In the genomic region with DNA sequence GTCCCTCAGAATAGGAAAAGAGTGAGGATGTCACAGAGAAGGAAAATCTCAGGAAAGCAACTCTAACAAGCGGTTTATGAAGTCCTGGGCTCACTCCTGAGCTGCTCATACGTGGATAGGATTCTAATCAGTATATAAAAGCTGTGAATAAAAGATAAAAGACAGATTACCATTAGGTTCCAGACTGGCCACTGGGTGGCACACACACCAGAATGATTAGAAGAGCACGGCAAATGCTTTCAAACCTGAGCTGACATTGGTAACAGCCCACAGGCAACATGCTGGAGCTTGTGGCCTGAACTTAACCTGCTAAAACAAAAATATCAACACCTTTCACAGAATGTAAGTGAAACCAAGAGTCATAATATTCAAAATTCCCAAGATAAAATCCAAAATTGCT, we compare ENCODE assay signal across 10 cellular contexts.
DNase-seq lines count a peak whose midpoint lies in the region; ATAC-seq and TF ChIP-seq lines count a peak whose summit lies in the region.
"Had no signal": no experiment of that assay in that cellular context is flagged by ENCODE, and none has a peak within 500 bp of the region (broad histone marks: within the 10 kb centered on the region; RNA-seq: fewer than 3 reads in every experiment).

No MANE protein-coding gene starts in this region.

- peaks cover 0 to 16% of the 10 kb centered on the region in 2 donors for H3K27me3 Mint-ChIP-seq in natural killer cell (ENCODE audit: low read depth in 2 of 2)

- no peaks in the 10 kb centered on the region for H3K4me1 ChIP-seq in heart left ventricle

- in situ Hi-C loops in SK-MEL-5 (cut with HindIII; ENCODE audit: low pct_unique_long_range_greater_than_20kb, low sequenced_read_pairs) = no loop called here

- WGBS in heart left ventricle, 4 donors = 34 to 41% (median 39%) methylated on average over 3 of the region's 3 CpGs

- H3K27ac Mint-ChIP-seq in natural killer cell = no peak overlapping the region
- H3K27ac Mint-ChIP-seq: activated naive CD8-positive, alpha-beta T cell had no signal

- DNase-seq in heart left ventricle (no peak), cardiac septum (ENCODE audit: low spot score) (no peak), HS-5 (ENCODE audit: low read depth) (peak; percentile 2), SK-MEL-5 (ENCODE audit: low read depth, low spot score) (peak; percentile 59), iPS-NIHi11 (ENCODE audit: low spot score) (peak; percentile 53), dedifferentiated amniotic fluid mesenchymal stem cell (ENCODE audit: extremely low spot score) (no peak), natural killer cell (no peak)

- no peak overlapping the region for H3K27ac ChIP-seq in heart left ventricle
- H3K27ac ChIP-seq: skin epidermis had no signal

- no peak overlapping the region for H3K4me3 Mint-ChIP-seq in natural killer cell
- H3K4me3 Mint-ChIP-seq: activated naive CD8-positive, alpha-beta T cell had no signal

- no peak for TF ChIP-seq POLR2A in heart left ventricle (IDR thresholded peaks at IDR 0.05)

- H3K36me3 ChIP-seq in heart left ventricle = no peaks in the 10 kb centered on the region

- intact Hi-C loops in heart left ventricle (cut with DNase I) (loop anchor here in 6 of 10 donors (5.0 to 10.0 kb wide), 5 partner anchors 208 to 382 kb away; a partner anchor contains a TSS), cardiac septum (cut with DNase I) (loop anchor here (10.0 kb wide), 1 partner anchor 369 kb away; a partner anchor contains a TSS), natural killer cell (cut with micrococcal nuclease) (no loop called here)

- H3K9me3 Mint-ChIP-seq in natural killer cell = no peaks in the 10 kb centered on the region

- no peaks in the 10 kb centered on the region for H3K36me3 Mint-ChIP-seq in natural killer cell
- H3K36me3 Mint-ChIP-seq: activated naive CD8-positive, alpha-beta T cell had no signal

- ATAC-seq in heart left ventricle = peak in 1 of 4 donors; percentile 55
- no peak for ATAC-seq in natural killer cell
- no peak for ATAC-seq in HG02870 (IDR thresholded peaks at IDR 0.05; ENCODE audit: unreplicated experiment)

- H3K9me3 ChIP-seq in heart left ventricle = peaks cover 0 to 18% (median 0%) of the 10 kb centered on the region in 12 donors

- no peaks in the 10 kb centered on the region for H3K4me1 Mint-ChIP-seq in natural killer cell

- no peak overlapping the region for H3K4me3 ChIP-seq in heart left ventricle
- H3K4me3 ChIP-seq: skin epidermis had no signal

- TF ChIP-seq CTCF in heart left ventricle (IDR thresholded peaks at IDR 0.05) = peak in 11 of 12 donors; percentile 11 to 50 (median 39)
- no peak for TF ChIP-seq CTCF in natural killer cell (IDR thresholded peaks at IDR 0.05)

- H3K27me3 ChIP-seq in heart left ventricle = peaks cover 0 to 4% (median 0%) of the 10 kb centered on the region in 9 donors

Comparison
In these comparisons a context has a peak if more than half of its experiments do, and no peak if none do; other contexts are left out.
1. DNase-seq: peak in HS-5 (single experiment), SK-MEL-5 (single experiment) and iPS-NIHi11 (single experiment); none in heart left ventricle (0 of 5), cardiac septum (single experiment), dedifferentiated amniotic fluid mesenchymal stem cell (single experiment) and natural killer cell (single experiment).